In the genomic region with DNA sequence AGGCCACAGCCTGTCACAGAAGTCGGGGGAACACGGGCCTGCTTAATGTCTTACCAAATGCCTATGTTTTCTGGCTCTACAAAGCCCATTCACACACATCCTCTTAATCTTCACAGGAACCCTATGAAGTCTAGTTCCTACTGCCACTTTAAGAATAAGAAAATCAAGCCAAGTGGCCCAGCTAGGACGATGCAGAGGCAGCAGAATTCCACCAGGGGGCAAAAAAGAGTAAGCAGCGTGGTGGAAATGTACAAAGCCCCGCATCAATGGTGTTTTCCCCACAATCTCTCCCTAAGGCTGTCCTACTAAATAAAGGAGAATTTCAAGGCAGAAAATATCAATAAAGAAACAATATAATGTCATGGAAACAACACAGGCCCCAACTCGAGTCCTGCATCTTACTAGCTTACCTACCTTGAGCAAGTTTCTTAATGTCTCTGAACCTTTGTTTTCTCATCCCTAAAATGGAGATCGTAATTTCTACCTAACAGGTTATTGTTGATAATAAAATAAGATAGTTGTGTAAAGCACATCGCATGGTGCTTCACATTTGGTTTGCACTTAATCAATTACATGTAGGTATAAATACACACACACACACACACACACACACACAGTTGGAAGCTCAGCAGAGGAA, we compare ENCODE assay signal across 9 cellular contexts. TPM values are rescaled to one million over a fixed set of nuclear protein-coding genes. Genes with fewer than 3 reads are reported as not detected.
A peak's percentile ranks its signal among the peaks of the same experiment; 100 is the strongest.
DNase-seq lines count a peak whose midpoint lies in the region; FAIRE-seq and TF ChIP-seq lines count a peak whose summit lies in the region.
"Had no signal": no experiment of that assay in that cellular context is flagged by ENCODE, and none has a peak within 500 bp of the region (broad histone marks: within the 10 kb centered on the region; RNA-seq: fewer than 3 reads in every experiment).

No MANE protein-coding gene starts in this region.

- no peaks in the 10 kb centered on the region for H3K27me3 ChIP-seq in MM.1S (replicated peaks; ENCODE audit: insufficient read depth, low read length)
- no peaks in the 10 kb centered on the region for H3K27me3 ChIP-seq in mesendoderm (ENCODE audit: insufficient read depth, low read length, poor library complexity)
- no peaks in the 10 kb centered on the region for H3K27me3 ChIP-seq in vagina

- H4K8ac ChIP-seq in mesendoderm (ENCODE audit: low read depth, low read length), result no peak overlapping the region

- no peak overlapping the region for H3K56ac ChIP-seq in mesendoderm (ENCODE audit: low read length)

- no peak overlapping the region for H2BK5ac ChIP-seq in mesendoderm (ENCODE audit: low read length)

- no peaks in the 10 kb centered on the region for H3F3A ChIP-seq in MM.1S (ENCODE audit: insufficient read depth, low read length)

- no peaks in the 10 kb centered on the region for H3K36me3 ChIP-seq in MM.1S (replicated peaks; ENCODE audit: insufficient read depth, low read length)
- H3K36me3 ChIP-seq in mesendoderm (ENCODE audit: control insufficient read depth, insufficient read depth, low read length), result no peaks in the 10 kb centered on the region
- no peaks in the 10 kb centered on the region for H3K36me3 ChIP-seq in vagina

- H3K9me3 ChIP-seq in MM.1S (replicated peaks; ENCODE audit: insufficient read depth, low read length) (no peaks in the 10 kb centered on the region), vagina (no peaks in the 10 kb centered on the region)

- H3K4me3 ChIP-seq in MM.1S (ENCODE audit: low read length), result no peak overlapping the region
- H3K4me3 ChIP-seq in mesendoderm (ENCODE audit: low read length), result no peak overlapping the region
- no peak overlapping the region for H3K4me3 ChIP-seq in vagina

- TF ChIP-seq POLR2A in vagina (IDR thresholded peaks at IDR 0.05), result no peak

- H3K27ac ChIP-seq in MM.1S (ENCODE audit: low read length) (no peak overlapping the region), mesendoderm (ENCODE audit: low read depth, low read length) (no peak overlapping the region), vagina (no peak overlapping the region)

- no peaks in the 10 kb centered on the region for H4K20me1 ChIP-seq in MM.1S (ENCODE audit: insufficient read depth, low read length)

- H2BK15ac ChIP-seq in mesendoderm (replicated peaks; ENCODE audit: low read depth), result no peak overlapping the region

- H3K4me2 ChIP-seq in MM.1S (ENCODE audit: low read depth, low read length) (no peak overlapping the region), mesendoderm (ENCODE audit: low read length) (no peak overlapping the region)

- WGBS in mesendoderm (ENCODE audit: extremely low coverage, insufficient coverage, low lambda C conversion rate), result no CpG with 5 or more reads among the region's 8 CpGs

- POLR2A ChIA-PET in GM10248 (lab: Yijun Ruan, JAX), result no interaction called here

- intact Hi-C loops in vagina (cut with DNase I), result no loop called here

- CTCF ChIA-PET in GM10248 (lab: Yijun Ruan, JAX), result interaction anchor here (0.6 to 5.8 kb wide), 15 partner anchors 9 to 1052 kb away, joined by 3 to 32 read pairs (median 4); no protein-coding TSS in a partner anchor

- no peak overlapping the region for H3K18ac ChIP-seq in mesendoderm (ENCODE audit: low read length)

- no peak overlapping the region for H3K23ac ChIP-seq in mesendoderm (ENCODE audit: low read length)

- no peaks in the 10 kb centered on the region for H3K79me2 ChIP-seq in MM.1S (ENCODE audit: low read length)
- no peaks in the 10 kb centered on the region for H3K79me2 ChIP-seq in mesendoderm (ENCODE audit: control insufficient read depth, insufficient read depth, low read length)

- peak; percentile 81 for FAIRE-seq in A204.1 (lab: Jason Lieb, UNC)
- FAIRE-seq in endometrium (lab: Jason Lieb, UNC), result peak; percentile 79

- H3K79me1 ChIP-seq in mesendoderm (ENCODE audit: low read length), result no peaks in the 10 kb centered on the region

- no peak overlapping the region for H2AK5ac ChIP-seq in mesendoderm (ENCODE audit: low read length)

- H2AFZ ChIP-seq in MM.1S (ENCODE audit: low read length), result no peak overlapping the region

- DNase-seq in GM10248 (ENCODE audit: extremely low spot score) (peak; percentile 52), HCEC 1CT (peak; percentile 71), MM.1S (peak; percentile 70), RPMI8226 (peak; percentile 68), mesendoderm (peak; percentile 84), vagina (ENCODE audit: extremely low spot score in 2 of 2) (no peak)
- DNase-seq: naive B cell had no signal

- TF ChIP-seq CTCF in GM10248 (IDR thresholded peaks at IDR 0.05; ENCODE audit: control extremely low read depth, extremely low read depth, low read depth, missing control alignments) (peak; percentile 80), MM.1S (IDR thresholded peaks at IDR 0.05; ENCODE audit: low read length) (peak; percentile 97), vagina (IDR thresholded peaks at IDR 0.05) (peak; percentile 63 to 83 (median 81))

- no peak overlapping the region for H2BK120ac ChIP-seq in mesendoderm (ENCODE audit: low read depth, low read length)

- H3K4me1 ChIP-seq in MM.1S (ENCODE audit: low read length) (no peaks in the 10 kb centered on the region), mesendoderm (ENCODE audit: control insufficient read depth, low read depth, low read length) (no peaks in the 10 kb centered on the region), vagina (peaks cover 13% of the 10 kb centered on the region)

- H4K5ac ChIP-seq in mesendoderm (ENCODE audit: low read length), result no peak overlapping the region

- H3K9me2 ChIP-seq in MM.1S (replicated peaks; ENCODE audit: insufficient read depth, low read length), result no peaks in the 10 kb centered on the region

- H3K9ac ChIP-seq in MM.1S (ENCODE audit: low read length) (no peak overlapping the region), mesendoderm (ENCODE audit: low read length) (no peak overlapping the region)

- no peak overlapping the region for H3K4ac ChIP-seq in mesendoderm (ENCODE audit: low read depth, low read length)

RNA-seq across cellular contexts. Expression of a gene that starts 21.4 kb away (rescaled TPM):
- 0.37 TPM for polyA plus RNA-seq in mesendoderm (2013, experiment 1 of 2)
- polyA plus RNA-seq in mesendoderm (2013, experiment 2 of 2), result 0.28 TPM
- 1.7 TPM for total RNA-seq in vagina

Comparison
In these comparisons a context has a peak if more than half of its experiments do, and no peak if none do; other contexts are left out.
1. DNase-seq: peak in GM10248 (single experiment), HCEC 1CT (single experiment), MM.1S (single experiment), RPMI8226 (single experiment) and mesendoderm (single experiment); none in vagina (0 of 2).
2. Peak in every context shown above with its lines, with median percentiles within 50 percentile points of each other: CTCF ChIP-seq.